In the genomic region with DNA sequence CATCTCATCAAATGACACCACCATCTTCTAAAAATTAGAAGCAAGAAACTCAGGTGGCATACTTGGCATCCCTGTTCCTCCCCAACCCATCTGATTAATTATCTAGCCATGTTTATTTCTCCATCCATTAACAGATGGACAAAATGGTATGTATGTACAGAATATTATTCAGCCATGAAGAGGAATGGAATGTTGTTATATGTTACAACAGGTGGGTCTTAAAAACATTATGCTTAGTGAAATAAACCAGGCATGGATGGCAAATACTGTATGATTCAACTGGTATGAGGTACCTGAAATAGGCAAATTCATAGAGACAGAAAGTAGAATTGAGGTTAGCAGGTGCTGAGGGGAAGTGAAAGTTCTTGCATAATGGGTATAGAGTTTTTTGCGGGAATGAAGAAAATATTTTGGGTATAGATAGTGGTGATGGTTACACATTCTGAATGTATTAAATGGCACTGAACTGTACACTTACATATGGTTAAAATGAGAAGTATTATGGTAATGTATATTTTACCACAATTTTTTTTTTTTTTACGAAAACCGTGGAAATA, we compare ENCODE assay signal across 12 cellular contexts.
A peak's percentile ranks its signal among the peaks of the same experiment; 100 is the strongest.
DNase-seq lines count a peak whose midpoint lies in the region; ATAC-seq lines count a peak whose summit lies in the region.
"Had no signal": no experiment of that assay in that cellular context is flagged by ENCODE, and none has a peak within 500 bp of the region (broad histone marks: within the 10 kb centered on the region; RNA-seq: fewer than 3 reads in every experiment).

No MANE protein-coding gene starts in this region.

- no peak overlapping the region for H3K4me3 Mint-ChIP-seq in activated naive CD8-positive, alpha-beta T cell treated with anti-CD3 and anti-CD28 coated beads, Interleukin-2, amount 50 U/mL, for 24 hours

- in situ Hi-C loops in HAP-1 (cut with MboI; ENCODE audit: low sequenced_read_pairs), result no loop called here

- peaks cover 3% of the 10 kb centered on the region; the same call in 1 of the 2 replicates for H3K4me1 ChIP-seq in HAP-1

- H3K4me1 Mint-ChIP-seq in activated naive CD8-positive, alpha-beta T cell treated with anti-CD3 and anti-CD28 coated beads, Interleukin-2, amount 50 U/mL, for 24 hours, result peaks cover 79% of the 10 kb centered on the region

- peak overlapping the region; percentile 21 for H3K27ac Mint-ChIP-seq in activated naive CD8-positive, alpha-beta T cell treated with anti-CD3 and anti-CD28 coated beads, Interleukin-2, amount 50 U/mL, for 24 hours

- ATAC-seq in GM18511 (IDR thresholded peaks at IDR 0.05; ENCODE audit: unreplicated experiment) (peak; percentile 80), GM21447 (IDR thresholded peaks at IDR 0.05; ENCODE audit: unreplicated experiment) (peak; percentile 81), HG03354 (IDR thresholded peaks at IDR 0.05; ENCODE audit: poor library complexity, severe bottlenecking, unreplicated experiment) (peak; percentile 76), HG03045 (IDR thresholded peaks at IDR 0.05; ENCODE audit: unreplicated experiment) (no peak)
- no peak for ATAC-seq in activated naive CD8-positive, alpha-beta T cell treated with anti-CD3 and anti-CD28 coated beads, Interleukin-2, amount 50 U/mL, for 24 hours
- ATAC-seq: gastroesophageal sphincter had no signal

- peaks cover 4% of the 10 kb centered on the region; the same call in 1 of the 2 replicates for H3K36me3 ChIP-seq in HAP-1 (replicated peaks)
- H3K36me3 ChIP-seq: gastroesophageal sphincter, vagina had no signal

- H3K27me3 ChIP-seq in HAP-1 (ENCODE audit: low read depth), result no peaks in the 10 kb centered on the region
- H3K27me3 ChIP-seq: gastroesophageal sphincter, vagina had no signal

- peaks cover 13% of the 10 kb centered on the region for H3K36me3 Mint-ChIP-seq in activated naive CD8-positive, alpha-beta T cell treated with anti-CD3 and anti-CD28 coated beads, Interleukin-2, amount 50 U/mL, for 24 hours (ENCODE audit: low read depth)

- no peak overlapping the region for H3K4me3 ChIP-seq in HAP-1
- H3K4me3 ChIP-seq: gastroesophageal sphincter, vagina had no signal

- no peaks in the 10 kb centered on the region for H3K27me3 Mint-ChIP-seq in activated naive CD8-positive, alpha-beta T cell treated with anti-CD3 and anti-CD28 coated beads, Interleukin-2, amount 50 U/mL, for 24 hours

- H3K9me3 ChIP-seq in HAP-1, result no peaks in the 10 kb centered on the region
- H3K9me3 ChIP-seq: gastroesophageal sphincter, vagina had no signal

- H3K9me3 Mint-ChIP-seq in activated naive CD8-positive, alpha-beta T cell treated with anti-CD3 and anti-CD28 coated beads, Interleukin-2, amount 50 U/mL, for 24 hours, result no peaks in the 10 kb centered on the region

- DNase-seq in activated naive CD8-positive, alpha-beta T cell treated with anti-CD3 and anti-CD28 coated beads, Interleukin-2, amount 50 U/mL, for 24 hours, result no peak
- DNase-seq in HAP-1 (ENCODE audit: low spot score in 2 of 2), result no peak
- no peak for DNase-seq in DMS53 treated with DMSO at 0.1 percent for 48 hours (lab: John Stamatoyannopoulos, UW; ENCODE audit: unreplicated experiment)
- DNase-seq in activated CD4-positive, CD25-positive, alpha-beta regulatory T cell treated with anti-CD3 and anti-CD28 coated beads, Interleukin-2, amount 50 U/mL, for 72 hours, result no peak
- DNase-seq: central memory CD4-positive, alpha-beta T cell; NCI-H1105 had no signal

Comparison
In these comparisons a context has a peak if more than half of its experiments do, and no peak if none do; other contexts are left out.
1. ATAC-seq: peak in GM18511 (single experiment), GM21447 (single experiment) and HG03354 (single experiment); none in activated naive CD8-positive, alpha-beta T cell treated with anti-CD3 and anti-CD28 coated beads, Interleukin-2, amount 50 U/mL, for 24 hours (single experiment) and HG03045 (single experiment).